Comparison of ENCODE assay signal across 1 cellular context in genomic region chr6:111483736-111484654, GRCh38.
A peak's percentile ranks its signal among the peaks of the same experiment; 100 is the strongest.
TF ChIP-seq lines count a peak whose summit lies in the region.

No MANE protein-coding gene starts in this region.

TF ChIP-seq in HepG2, 621 proteins besides CTCF, POLR2A, EP300 and RAD21 (continued from another document and continues in another):
- TF ChIP-seq UBTF (CRISPR knock-in tag; IDR thresholded peaks at IDR 0.05) (peak; percentile 23; the same call in 1 of the 2 replicates), ZNF678 (CRISPR knock-in tag; IDR thresholded peaks at IDR 0.05) (no peak), KLF16 (CRISPR knock-in tag; IDR thresholded peaks at IDR 0.05) (peak; percentile 60 to 85; a peak in 2 of 4 replicates), SIX1 (CRISPR knock-in tag; IDR thresholded peaks at IDR 0.05; ENCODE audit: borderline replicate concordance) (no peak; the same call in 1 of the 2 replicates), ZNF318 (CRISPR knock-in tag; IDR thresholded peaks at IDR 0.05) (no peak), ZNF333 (CRISPR knock-in tag; IDR thresholded peaks at IDR 0.05; ENCODE audit: borderline replicate concordance) (no peak), MED8 (CRISPR knock-in tag; IDR thresholded peaks at IDR 0.05; ENCODE audit: insufficient replicate concordance) (peak; percentile 38), SNAPC2 (CRISPR knock-in tag; IDR thresholded peaks at IDR 0.05) (no peak), ZNF652 (CRISPR knock-in tag; IDR thresholded peaks at IDR 0.05; ENCODE audit: borderline replicate concordance, low read depth) (peak; percentile 24; the same call in 1 of the 2 replicates), ZBTB20 (CRISPR knock-in tag; IDR thresholded peaks at IDR 0.05; ENCODE audit: borderline replicate concordance, low read depth) (peak; percentile 93; the same call in 1 of the 2 replicates), CCAR2 (optimal IDR thresholded peaks at IDR 0.05; ENCODE audit: low read depth, low read length) (peak; percentile 71), PRDM15 (CRISPR knock-in tag; IDR thresholded peaks at IDR 0.05) (peak; percentile 71; the same call in 1 of the 2 replicates), ZFP36L1 (CRISPR knock-in tag; IDR thresholded peaks at IDR 0.05) (peak; percentile 88; the same call in 1 of the 2 replicates), ZNF335 (CRISPR knock-in tag; IDR thresholded peaks at IDR 0.05) (0 out of 2 replicates have a peak, but pooled peaks have one; percentile 8), ZBTB7A (CRISPR knock-in tag; IDR thresholded peaks at IDR 0.05) (no peak), ZNF282 (IDR thresholded peaks at IDR 0.05; ENCODE audit: partially characterized antibody) (no peak), ZNF562 (CRISPR knock-in tag; IDR thresholded peaks at IDR 0.05; ENCODE audit: borderline replicate concordance) (no peak), HNF4A (CRISPR knock-in tag; IDR thresholded peaks at IDR 0.05) (0 out of 2 replicates have a peak, but pooled peaks have one; percentile 41), DZIP1 (CRISPR knock-in tag; IDR thresholded peaks at IDR 0.05) (no peak), ZNF776 (CRISPR knock-in tag; IDR thresholded peaks at IDR 0.05) (no peak), TSC22D2 (CRISPR knock-in tag; IDR thresholded peaks at IDR 0.05; ENCODE audit: borderline replicate concordance) (peak; percentile 78; the same call in 1 of the 2 replicates), AGO2 (optimal IDR thresholded peaks at IDR 0.05; ENCODE audit: low read depth, low read length) (peak; percentile 66), SSRP1 (CRISPR knock-in tag; IDR thresholded peaks at IDR 0.05) (0 out of 2 replicates have a peak, but pooled peaks have one; percentile 84), CREB1 (IDR thresholded peaks at IDR 0.05) (peak; percentile 31; the same call in 1 of the 2 replicates), CREB1 (CRISPR knock-in tag; IDR thresholded peaks at IDR 0.05) (peak; percentile 69), NKX3-1 (CRISPR knock-in tag; IDR thresholded peaks at IDR 0.05) (peak; percentile 86), ZNF550 (CRISPR knock-in tag; IDR thresholded peaks at IDR 0.05; ENCODE audit: borderline replicate concordance) (no peak), PHF21A (CRISPR knock-in tag; IDR thresholded peaks at IDR 0.05) (peak; percentile 26; the same call in 1 of the 2 replicates), ZNF281 (CRISPR knock-in tag; IDR thresholded peaks at IDR 0.05; ENCODE audit: borderline replicate concordance) (peak; percentile 91), ZNF616 (CRISPR knock-in tag; IDR thresholded peaks at IDR 0.05; ENCODE audit: low read depth) (no peak), ELF4 (CRISPR knock-in tag; IDR thresholded peaks at IDR 0.05; ENCODE audit: borderline replicate concordance) (no peak), ZBTB1 (CRISPR knock-in tag; IDR thresholded peaks at IDR 0.05; ENCODE audit: borderline replicate concordance) (no peak), ZNF777 (CRISPR knock-in tag; IDR thresholded peaks at IDR 0.05) (peak; percentile 68), TFE3 (CRISPR knock-in tag; IDR thresholded peaks at IDR 0.05) (peak; percentile 58; the same call in 1 of the 2 replicates)
